24 cellular contexts compared by ENCODE assay signal in the genomic region with DNA sequence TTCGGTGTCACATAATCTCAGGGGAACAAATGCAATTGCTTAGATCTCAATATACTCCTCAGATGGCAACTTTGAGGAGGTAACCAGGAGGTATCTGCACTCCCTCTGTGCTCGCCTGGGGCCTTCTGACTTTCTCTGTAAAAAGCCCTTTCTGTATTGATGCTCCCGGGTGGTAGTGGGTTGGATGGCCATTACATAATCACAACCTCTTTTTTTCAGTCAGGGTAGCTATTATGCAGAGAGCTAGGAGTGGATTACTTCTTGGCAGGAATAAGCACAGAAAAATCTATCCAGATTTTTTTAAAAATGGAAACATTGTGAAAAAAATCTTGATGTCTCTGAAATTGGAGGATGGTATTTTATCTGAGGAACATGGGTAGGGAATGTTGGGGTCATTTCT.
DNase-seq lines count a peak whose midpoint lies in the region; ATAC-seq and TF ChIP-seq lines count a peak whose summit lies in the region.
"Had no signal": no experiment of that assay in that cellular context is flagged by ENCODE, and none has a peak within 500 bp of the region (broad histone marks: within the 10 kb centered on the region; RNA-seq: fewer than 3 reads in every experiment).

No MANE protein-coding gene starts in this region.

- no peak overlapping the region for H2AFZ ChIP-seq in neural cell (ENCODE audit: low read depth, low read length)

- TF ChIP-seq CTCF in brain (conservative IDR thresholded peaks at IDR 0.05) (no peak), neural cell (IDR thresholded peaks at IDR 0.05; ENCODE audit: poor library complexity, severe bottlenecking) (no peak)

- H3K4me3 Mint-ChIP-seq in brain, result no peak overlapping the region
- H3K4me3 Mint-ChIP-seq: CD4-positive, CD25-positive, alpha-beta regulatory T cell; HFFc6 had no signal

- H3K27ac Mint-ChIP-seq in brain, result peak overlapping the region in 4 of 5 experiments; percentile 1 to 87 (median 42)
- H3K27ac Mint-ChIP-seq: CD4-positive, CD25-positive, alpha-beta regulatory T cell; HFFc6 had no signal

- H3K36me3 Mint-ChIP-seq in brain, result no peaks in the 10 kb centered on the region
- H3K36me3 Mint-ChIP-seq: CD4-positive, CD25-positive, alpha-beta regulatory T cell had no signal

- no peaks in the 10 kb centered on the region for H3F3A ChIP-seq in neural cell (ENCODE audit: insufficient read depth, low read length, poor library complexity, severe bottlenecking)

- peak overlapping the region; percentile 43 for H3K4me3 ChIP-seq in neural cell (ENCODE audit: low read length)
- H3K4me3 ChIP-seq: BLaER1, HAP-1, MG63 had no signal

- TF ChIP-seq RAD21 in neural cell (conservative IDR thresholded peaks at IDR 0.05), result no peak

- DNase-seq in NCI-H2227 (lab: John Stamatoyannopoulos, UW; ENCODE audit: unreplicated experiment), result peak; percentile 1
- DNase-seq in NCI-H524 treated with DMSO at 0.1 percent for 48 hours (lab: John Stamatoyannopoulos, UW), result peak; percentile 46
- no peak for DNase-seq in stimulated activated CD4-positive, alpha-beta T cell treated with anti-CD3 and anti-CD28 coated beads, Interleukin-15, amount 100 ng/mL, for 24 hours
- DNase-seq: CD4-positive, CD25-positive, alpha-beta regulatory T cell; DMS153; GOT3; HFFc6; IMR-90; KG1; MG63; NCI-H1105 treated with DMSO at 0.1 percent for 48 hours; NCI-H146; NCI-H1930; NCI-H526 treated with DMSO at 0.1 percent for 48 hours; NK-92 treated with Interleukin-12 subunit alpha and Interleukin-12 subunit beta, amount 100 ng/mL, for 24 hours; PC-3; SK-N-SH; SW 1271 had no signal

- ATAC-seq in HG02938 (IDR thresholded peaks at IDR 0.05; ENCODE audit: unreplicated experiment) (no peak), GM21528 (IDR thresholded peaks at IDR 0.05; ENCODE audit: low FRiP score, unreplicated experiment) (no peak)
- ATAC-seq: PC-3 had no signal

- no peak overlapping the region for H3K4me2 ChIP-seq in neural cell (ENCODE audit: low read length)
- H3K4me2 ChIP-seq: BLaER1, SK-N-SH had no signal

- H3K79me2 ChIP-seq in neural cell (replicated peaks; ENCODE audit: insufficient read depth, low read length), result no peaks in the 10 kb centered on the region

- H3K27me3 Mint-ChIP-seq in brain, result no peaks in the 10 kb centered on the region
- H3K27me3 Mint-ChIP-seq: CD4-positive, CD25-positive, alpha-beta regulatory T cell had no signal

- no peaks in the 10 kb centered on the region for H3K36me3 ChIP-seq in neural cell (ENCODE audit: insufficient read depth, low read length)
- H3K36me3 ChIP-seq: BLaER1, HAP-1, MG63 had no signal

- H3K9ac ChIP-seq in neural cell (ENCODE audit: low read length), result no peak overlapping the region
- H3K9ac ChIP-seq: BLaER1, SK-N-SH had no signal

- H3K27me3 ChIP-seq in neural cell (ENCODE audit: insufficient read depth, low read depth, low read length), result no peaks in the 10 kb centered on the region
- H3K27me3 ChIP-seq: BLaER1, MG63 had no signal

- H3K9me3 Mint-ChIP-seq in brain, result peaks cover 0 to 2% (median 0%) of the 10 kb centered on the region in 5 experiments

- H4K20me1 ChIP-seq in neural cell (ENCODE audit: insufficient read depth), result no peaks in the 10 kb centered on the region
- H4K20me1 ChIP-seq: BLaER1 had no signal

- peaks cover 16% of the 10 kb centered on the region for H3K4me1 Mint-ChIP-seq in brain
- H3K4me1 Mint-ChIP-seq: CD4-positive, CD25-positive, alpha-beta regulatory T cell had no signal

- H3K9me2 ChIP-seq in neural cell (ENCODE audit: insufficient read depth, low read length), result no peaks in the 10 kb centered on the region
- H3K9me2 ChIP-seq: SK-N-SH had no signal

- H3K27ac ChIP-seq in neural cell (ENCODE audit: low read length), result no peak overlapping the region
- H3K27ac ChIP-seq: BLaER1 had no signal

- no peaks in the 10 kb centered on the region for H3K9me3 ChIP-seq in neural cell (ENCODE audit: low read length)
- H3K9me3 ChIP-seq: BLaER1, HAP-1, MG63, SK-N-SH had no signal

- TF ChIP-seq EP300 in neural cell (conservative IDR thresholded peaks at IDR 0.05; ENCODE audit: poor library complexity, severe bottlenecking), result no peak

TF ChIP-seq in neural cell, 6 proteins besides CTCF, POLR2A, EP300 and RAD21:
- TF ChIP-seq MXI1 (conservative IDR thresholded peaks at IDR 0.05; ENCODE audit: poor library complexity, severe bottlenecking), result no peak
- no peak for TF ChIP-seq SMC3 (conservative IDR thresholded peaks at IDR 0.05; ENCODE audit: poor library complexity)
- TF ChIP-seq, protein P1, sequence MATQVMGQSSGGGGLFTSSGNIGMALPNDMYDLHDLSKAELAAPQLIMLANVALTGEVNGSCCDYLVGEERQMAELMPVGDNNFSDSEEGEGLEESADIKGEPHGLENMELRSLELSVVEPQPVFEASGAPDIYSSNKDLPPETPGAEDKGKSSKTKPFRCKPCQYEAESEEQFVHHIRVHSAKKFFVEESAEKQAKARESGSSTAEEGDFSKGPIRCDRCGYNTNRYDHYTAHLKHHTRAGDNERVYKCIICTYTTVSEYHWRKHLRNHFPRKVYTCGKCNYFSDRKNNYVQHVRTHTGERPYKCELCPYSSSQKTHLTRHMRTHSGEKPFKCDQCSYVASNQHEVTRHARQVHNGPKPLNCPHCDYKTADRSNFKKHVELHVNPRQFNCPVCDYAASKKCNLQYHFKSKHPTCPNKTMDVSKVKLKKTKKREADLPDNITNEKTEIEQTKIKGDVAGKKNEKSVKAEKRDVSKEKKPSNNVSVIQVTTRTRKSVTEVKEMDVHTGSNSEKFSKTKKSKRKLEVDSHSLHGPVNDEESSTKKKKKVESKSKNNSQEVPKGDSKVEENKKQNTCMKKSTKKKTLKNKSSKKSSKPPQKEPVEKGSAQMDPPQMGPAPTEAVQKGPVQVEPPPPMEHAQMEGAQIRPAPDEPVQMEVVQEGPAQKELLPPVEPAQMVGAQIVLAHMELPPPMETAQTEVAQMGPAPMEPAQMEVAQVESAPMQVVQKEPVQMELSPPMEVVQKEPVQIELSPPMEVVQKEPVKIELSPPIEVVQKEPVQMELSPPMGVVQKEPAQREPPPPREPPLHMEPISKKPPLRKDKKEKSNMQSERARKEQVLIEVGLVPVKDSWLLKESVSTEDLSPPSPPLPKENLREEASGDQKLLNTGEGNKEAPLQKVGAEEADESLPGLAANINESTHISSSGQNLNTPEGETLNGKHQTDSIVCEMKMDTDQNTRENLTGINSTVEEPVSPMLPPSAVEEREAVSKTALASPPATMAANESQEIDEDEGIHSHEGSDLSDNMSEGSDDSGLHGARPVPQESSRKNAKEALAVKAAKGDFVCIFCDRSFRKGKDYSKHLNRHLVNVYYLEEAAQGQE (IDR thresholded peaks at IDR 0.05; ENCODE audit: borderline replicate concordance), result no peak
- no peak for TF ChIP-seq POLR2AphosphoS5 (IDR thresholded peaks at IDR 0.05)
- TF ChIP-seq TAF1 (IDR thresholded peaks at IDR 0.05; ENCODE audit: low read depth), result no peak
- TF ChIP-seq EZH2 (IDR thresholded peaks at IDR 0.05; ENCODE audit: borderline replicate concordance, insufficient read depth, low read length, poor library complexity, severe bottlenecking), result no peak
